In the genomic region with DNA sequence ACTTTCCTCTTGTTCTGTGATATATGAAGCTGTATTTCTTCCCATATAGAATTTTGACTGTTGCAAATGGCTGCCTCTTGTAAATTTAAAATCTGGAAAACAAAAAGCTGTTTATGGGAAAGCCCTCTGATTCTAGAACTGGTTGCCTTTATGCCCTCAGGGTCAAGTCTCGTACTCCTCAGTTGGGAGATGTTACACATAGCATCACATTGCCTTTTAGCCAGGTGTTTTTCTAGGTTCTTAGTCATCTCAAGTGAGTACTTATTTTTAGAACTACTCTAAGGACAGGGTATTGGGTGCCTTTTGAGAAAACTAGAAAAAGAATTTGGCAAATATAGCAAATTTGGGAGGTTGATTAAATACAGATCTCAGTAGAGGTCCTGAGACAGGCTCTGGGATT, we compare ENCODE assay signal across 27 cellular contexts.
"Had no signal": no experiment of that assay in that cellular context is flagged by ENCODE, and none has a peak within 500 bp of the region (broad histone marks: within the 10 kb centered on the region; RNA-seq: fewer than 3 reads in every experiment).

No MANE protein-coding gene starts in this region.

- H3K4me1 ChIP-seq: ascending aorta had no signal

- DNase-seq: activated CD4-positive, alpha-beta T cell treated with anti-CD3 and anti-CD28 coated beads for 36 hours; activated CD4-positive, alpha-beta T cell treated with anti-CD3 and anti-CD28 coated beads, Interleukin-2, amount 10 ng/mL, durations not matched to agents 7 days and 5 days; activated CD4-positive, alpha-beta T cell treated with anti-CD3 and anti-CD28 coated beads, Interleukin-2, amount 50 U/mL, for 48 hours; activated CD8-positive, alpha-beta T cell treated with anti-CD3 and anti-CD28 coated beads, Interleukin-2, amount 10 ng/mL, durations not matched to agents 7 days and 5 days; activated gamma-delta T cell; activated naive CD4-positive, alpha-beta T cell treated with Interleukin-2 at 50 U/mL for 16 hours; activated naive CD8-positive, alpha-beta T cell treated with anti-CD3 and anti-CD28 coated beads, Interleukin-2, amount 10 ng/mL, durations not matched to agents 7 days and 5 days; activated T-cell treated with anti-CD3 and anti-CD28 coated beads, Interleukin-2, amount 50 U/mL, for 24 hours; amygdala; caudate nucleus; cerebellar nuclear complex; KG1; NCI-H1105 treated with DMSO at 0.1 percent for 48 hours; NCI-H1436; NCI-H1694; NCI-H1930; NCI-H2081 treated with DMSO at 0.1 percent for 48 hours; NCI-H510A; NCI-H526; NCI-H748 treated with DMSO at 0.1 percent for 48 hours; SHP77; SJCRH30 had no signal

- H3K27ac ChIP-seq: ascending aorta, SJCRH30, SK-N-MC had no signal

- H3K9me3 ChIP-seq: ascending aorta, SJCRH30 had no signal

- H3K27me3 ChIP-seq: ascending aorta, SJCRH30 had no signal

- H3K36me3 ChIP-seq: ascending aorta, SJCRH30 had no signal

- H3K4me3 ChIP-seq: ascending aorta, SJCRH30, SK-N-MC had no signal

- ATAC-seq: activated CD4-positive, alpha-beta T cell treated with anti-CD3 and anti-CD28 coated beads for 36 hours; activated CD4-positive, CD25-positive, alpha-beta regulatory T cell treated with anti-CD3 and anti-CD28 coated beads, Interleukin-2, amount 50 U/mL, for 24 hours; activated CD8-positive, alpha-beta T cell treated with anti-CD3 and anti-CD28 coated beads, Interleukin-2, amount 10 ng/mL, durations not matched to agents 7 days and 5 days; Panc1; WTC11 had no signal
